Comparison of ENCODE assay signal across 6 cellular contexts in genomic region chr20:63652192-63652980, GRCh38. TPM values are rescaled to one million over a fixed set of nuclear protein-coding genes. Genes with fewer than 3 reads are reported as not detected.
DNase-seq lines count a peak whose midpoint lies in the region; ATAC-seq and TF ChIP-seq lines count a peak whose summit lies in the region.

No MANE protein-coding gene starts in this region.

- H3K36me3 ChIP-seq in ES-I3 (ENCODE audit: insufficient read depth, low read length): no peaks in the 10 kb centered on the region
- no peaks in the 10 kb centered on the region for H3K36me3 ChIP-seq in gastroesophageal sphincter

- TF ChIP-seq CTCF in gastroesophageal sphincter (IDR thresholded peaks at IDR 0.05): no peak

- TF ChIP-seq EP300 in gastroesophageal sphincter (IDR thresholded peaks at IDR 0.05): no peak

- H3K4me1 ChIP-seq in ES-I3 (ENCODE audit: insufficient read depth, low read length) (peaks cover 9% of the 10 kb centered on the region), gastroesophageal sphincter (peaks cover 0 to 46% (median 17%) of the 10 kb centered on the region in 3 donors)

- peak overlapping the region in 3 of 4 donors; percentile 70 to 82 (median 75) for H3K27ac ChIP-seq in gastroesophageal sphincter

- no peaks in the 10 kb centered on the region for H3K27me3 ChIP-seq in gastroesophageal sphincter

- H3K9ac ChIP-seq in ES-I3 (ENCODE audit: low read depth, low read length): peak overlapping the region; percentile 71

- no peak for TF ChIP-seq POLR2A in gastroesophageal sphincter (IDR thresholded peaks at IDR 0.05)

- H3K9me3 ChIP-seq in ES-I3 (ENCODE audit: control insufficient read depth, insufficient read depth, low read length) (no peaks in the 10 kb centered on the region), gastroesophageal sphincter (no peaks in the 10 kb centered on the region)

- DNase-seq in T-helper 22 cell (ENCODE audit: low read depth) (peak; percentile 46), SKM-1 (lab: John Stamatoyannopoulos, UW; ENCODE audit: unreplicated experiment) (no peak), HPDE6-E6E7 (ENCODE audit: extremely low spot score) (no peak)
- DNase-seq in stimulated activated naive CD4-positive, alpha-beta T cell (lab: John Stamatoyannopoulos, UW): peak; percentile 15 to 62 (median 48)

- ATAC-seq in gastroesophageal sphincter: peak; percentile 7

- H3K4me3 ChIP-seq in gastroesophageal sphincter: peak overlapping the region; percentile 44 to 73

- no CpG with 5 or more reads among the region's 91 CpGs for WGBS in gastroesophageal sphincter (ENCODE audit: low coverage in 1 of 2), 2 donors

RNA-seq across cellular contexts. Expression of gene STMN3, which starts 0.8 kb away (rescaled TPM):
- total RNA-seq in gastroesophageal sphincter: 10 to 100 TPM; 13.7 to 31.6 (median 17.0) TPM

RNA-seq across cellular contexts. Expression of gene RTEL1, which starts 5.7 kb away (rescaled TPM):
- total RNA-seq in gastroesophageal sphincter: 10 to 100 TPM in 3 of 4 donors, 1 to 10 TPM in 1; 7.1 to 43.7 (median 18.7) TPM

RNA-seq across cellular contexts. Expression of gene GMEB2, which starts 25.5 kb away (rescaled TPM):
- 10 to 100 TPM in 3 of 4 donors, 1 to 10 TPM in 1; 9.8 to 16.1 (median 12.1) TPM for total RNA-seq in gastroesophageal sphincter

RNA-seq across cellular contexts. Expression of gene TNFRSF6B, which starts 44.1 kb away (rescaled TPM):
- 10 to 100 TPM in 3 of 4 donors, 1 to 10 TPM in 1; 8.9 to 27.8 (median 15.4) TPM for total RNA-seq in gastroesophageal sphincter

RNA-seq across cellular contexts. Expression of gene ARFRP1, which starts 55.4 kb away (rescaled TPM):
- total RNA-seq in gastroesophageal sphincter: 10 to 100 TPM; 38.9 to 56.4 (median 49.0) TPM

Comparison
In these comparisons a context has a peak if more than half of its experiments do, and no peak if none do; other contexts are left out.
1. DNase-seq: peak in T-helper 22 cell (single experiment) and stimulated activated naive CD4-positive, alpha-beta T cell (6 of 6); none in SKM-1 (single experiment) and HPDE6-E6E7 (single experiment).